Comparison of ENCODE assay signal across 25 cellular contexts in the genomic region with DNA sequence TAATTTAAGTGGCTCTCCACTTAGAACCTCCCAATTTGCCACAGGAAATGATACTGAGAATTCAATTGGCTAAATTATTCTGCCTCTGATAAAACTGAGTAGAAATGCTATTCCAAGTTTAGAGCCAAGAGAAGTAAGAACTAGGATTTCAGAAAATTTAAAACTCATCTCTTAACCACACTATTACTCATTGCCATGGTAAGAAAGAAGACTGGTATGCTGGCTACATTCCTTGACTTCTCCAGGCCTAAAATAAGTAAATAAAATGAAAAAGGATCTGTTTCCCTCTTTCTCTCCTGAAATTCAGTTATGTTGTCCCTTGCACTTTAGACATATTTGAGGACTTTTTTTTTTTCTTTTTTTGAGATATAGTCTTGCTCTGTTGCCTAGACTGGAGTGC. TPM values are rescaled to one million over a fixed set of nuclear protein-coding genes. Genes with fewer than 3 reads are reported as not detected.
DNase-seq lines count a peak whose midpoint lies in the region; ATAC-seq, FAIRE-seq and TF ChIP-seq lines count a peak whose summit lies in the region.
"Had no signal": no experiment of that assay in that cellular context is flagged by ENCODE, and none has a peak within 500 bp of the region (broad histone marks: within the 10 kb centered on the region; RNA-seq: fewer than 3 reads in every experiment).

No MANE protein-coding gene starts in this region.

- intact Hi-C loops in left lung (cut with DNase I), result no loop called here

- peaks cover 6% of the 10 kb centered on the region for H3K79me2 ChIP-seq in astrocyte (ENCODE audit: insufficient read depth, low read length)
- no peaks in the 10 kb centered on the region for H3K79me2 ChIP-seq in smooth muscle cell (ENCODE audit: low read depth)

- H3K27ac ChIP-seq in astrocyte (ENCODE audit: low read depth, low read length) (no peak overlapping the region), smooth muscle cell (ENCODE audit: low read depth) (peak overlapping the region; percentile 43), left lung (no peak overlapping the region)
- H3K27ac ChIP-seq: coronary artery, epithelial cell of prostate, HL-60, RWPE1, tibial artery had no signal

- no peak for TF ChIP-seq CTCF in astrocyte (IDR thresholded peaks at IDR 0.05; ENCODE audit: insufficient read depth, low read depth, low read length)
- TF ChIP-seq CTCF in fibroblast of the aortic adventitia (IDR thresholded peaks at IDR 0.05; ENCODE audit: insufficient read depth, low read length), result no peak
- TF ChIP-seq CTCF in smooth muscle cell (IDR thresholded peaks at IDR 0.05; ENCODE audit: borderline replicate concordance, insufficient read depth, poor library complexity, severe bottlenecking), result no peak
- TF ChIP-seq CTCF in left lung (IDR thresholded peaks at IDR 0.05), result no peak

- H3K4me3 ChIP-seq in astrocyte (ENCODE audit: insufficient read depth, low read depth, low read length) (no peak overlapping the region), fibroblast of the aortic adventitia (ENCODE audit: low read depth, low read length) (no peak overlapping the region), smooth muscle cell (no peak overlapping the region), left lung (no peak overlapping the region)
- H3K4me3 ChIP-seq: coronary artery, tibial artery had no signal

- H3K27ac Mint-ChIP-seq in astrocyte (ENCODE audit: unreplicated experiment), result peak overlapping the region; percentile 85
- H3K27ac Mint-ChIP-seq: CD4-positive, alpha-beta memory T cell; H9; stimulated activated effector memory CD8-positive, alpha-beta T cell treated with anti-CD3 and anti-CD28 coated beads, Interleukin-12 subunit alpha, Interleukin-12 subunit beta, amount 100 ng/mL, for 72 hours had no signal

- H3K4me1 Mint-ChIP-seq in astrocyte (ENCODE audit: low read depth, unreplicated experiment), result peaks cover 4% of the 10 kb centered on the region

- no peaks in the 10 kb centered on the region for H3K9me3 Mint-ChIP-seq in astrocyte (ENCODE audit: unreplicated experiment)
- H3K9me3 Mint-ChIP-seq: stimulated activated effector memory CD8-positive, alpha-beta T cell treated with anti-CD3 and anti-CD28 coated beads, Interleukin-12 subunit alpha, Interleukin-12 subunit beta, amount 100 ng/mL, for 72 hours had no signal

- H3K36me3 Mint-ChIP-seq in astrocyte (ENCODE audit: low read depth, unreplicated experiment), result no peaks in the 10 kb centered on the region

- H3K4me3 Mint-ChIP-seq in astrocyte (ENCODE audit: unreplicated experiment), result no peak overlapping the region
- H3K4me3 Mint-ChIP-seq: CD4-positive, alpha-beta memory T cell; H9; stimulated activated effector memory CD8-positive, alpha-beta T cell treated with anti-CD3 and anti-CD28 coated beads, Interleukin-12 subunit alpha, Interleukin-12 subunit beta, amount 100 ng/mL, for 72 hours had no signal

- H3K4me1 ChIP-seq in astrocyte (ENCODE audit: insufficient read depth, low read length) (no peaks in the 10 kb centered on the region), smooth muscle cell (ENCODE audit: low read depth) (no peaks in the 10 kb centered on the region), left lung (no peaks in the 10 kb centered on the region)
- H3K4me1 ChIP-seq: tibial artery had no signal

- H3K9ac ChIP-seq in astrocyte (ENCODE audit: low read length) (no peak overlapping the region), smooth muscle cell (ENCODE audit: low read depth) (no peak overlapping the region)

- no peaks in the 10 kb centered on the region for H3K27me3 Mint-ChIP-seq in astrocyte (ENCODE audit: low read depth, unreplicated experiment)
- H3K27me3 Mint-ChIP-seq: CD4-positive, alpha-beta memory T cell had no signal

- peak; percentile 46 for DNase-seq in GM04503 (ENCODE audit: low read depth)
- peak; percentile 85 for DNase-seq in astrocyte (ENCODE audit: low read depth)
- DNase-seq in fibroblast of the aortic adventitia (ENCODE audit: low read depth), result peak; percentile 75
- DNase-seq in smooth muscle cell (lab: John Stamatoyannopoulos, UW; ENCODE audit: unreplicated experiment), result no peak
- no peak for DNase-seq in COLO668 (lab: John Stamatoyannopoulos, UW; ENCODE audit: unreplicated experiment)
- no peak for DNase-seq in left lung
- DNase-seq: activated CD4-positive, alpha-beta T cell treated with anti-CD3 and anti-CD28 coated beads for 48 hours; activated gamma-delta T cell treated with Interleukin-2 at 50 U/mL for 16 hours; CD4-positive, alpha-beta memory T cell; DMS79 treated with DMSO at 0.1 percent for 48 hours; H9; islet precursor cell; mammary epithelial cell; NCI-H2081; NCI-H510A treated with DMSO at 0.1 percent for 48 hours; SW 1271; tibial artery had no signal

- peak overlapping the region; percentile 11 for H3K4me2 ChIP-seq in astrocyte (ENCODE audit: low read length)
- peak overlapping the region; percentile 54 for H3K4me2 ChIP-seq in smooth muscle cell

- H3K36me3 ChIP-seq in astrocyte (ENCODE audit: insufficient read depth, low read length) (peaks cover 6% of the 10 kb centered on the region), smooth muscle cell (ENCODE audit: low read depth) (peaks cover 5% of the 10 kb centered on the region), left lung (peaks cover 0 to 14% of the 10 kb centered on the region in 2 donors)

- H2AFZ ChIP-seq in astrocyte (ENCODE audit: low read depth, low read length) (no peak overlapping the region), smooth muscle cell (ENCODE audit: low read depth) (no peak overlapping the region)

- H3K9me3 ChIP-seq in astrocyte (ENCODE audit: insufficient read depth, low read depth, low read length), result no peaks in the 10 kb centered on the region
- H3K9me3 ChIP-seq in smooth muscle cell (replicated peaks; ENCODE audit: low read depth), result no peaks in the 10 kb centered on the region
- H3K9me3 ChIP-seq in left lung, result no peaks in the 10 kb centered on the region
- H3K9me3 ChIP-seq: tibial artery had no signal

- H3K27me3 ChIP-seq in astrocyte (ENCODE audit: insufficient read depth, low read length) (no peaks in the 10 kb centered on the region), smooth muscle cell (ENCODE audit: low read depth) (no peaks in the 10 kb centered on the region), left lung (no peaks in the 10 kb centered on the region)
- H3K27me3 ChIP-seq: tibial artery had no signal

- ATAC-seq in GM21825 (IDR thresholded peaks at IDR 0.05; ENCODE audit: unreplicated experiment) (no peak), GM18502 (IDR thresholded peaks at IDR 0.05; ENCODE audit: poor library complexity, unreplicated experiment) (no peak), left lung (no peak)
- ATAC-seq: stimulated activated effector memory CD8-positive, alpha-beta T cell treated with anti-CD3 and anti-CD28 coated beads, Interleukin-12 subunit alpha, Interleukin-12 subunit beta, amount 100 ng/mL, for 72 hours had no signal

- H3F3A ChIP-seq in smooth muscle cell (ENCODE audit: low read depth), result no peaks in the 10 kb centered on the region

- no peaks in the 10 kb centered on the region for H4K20me1 ChIP-seq in astrocyte (ENCODE audit: insufficient read depth, low read length)
- H4K20me1 ChIP-seq in smooth muscle cell (ENCODE audit: low read depth), result no peaks in the 10 kb centered on the region

- FAIRE-seq in astrocyte (lab: Jason Lieb, UNC), result peak; percentile 92
- FAIRE-seq: TTC549 had no signal

RNA-seq across cellular contexts. Expression of gene ZNF280C, which starts 23.3 kb away (rescaled TPM):
- total RNA-seq in astrocyte (7.3 and 7.8 TPM in 2 replicates), fibroblast of the aortic adventitia (ENCODE audit: low replicate concordance) (3.9 and 8.6 TPM in 2 replicates), smooth muscle cell (7.7 and 12.4 TPM in 2 replicates), left lung (1 to 10 TPM; 3.9 to 4.3 TPM)
- 1.5 TPM in 2 replicates for polyA plus RNA-seq in smooth muscle cell

Comparison
In these comparisons a context has a peak if more than half of its experiments do, and no peak if none do; other contexts are left out.
1. DNase-seq: peak in GM04503 (single experiment), astrocyte (single experiment) and fibroblast of the aortic adventitia (single experiment); none in smooth muscle cell (single experiment), COLO668 (single experiment) and left lung (0 of 2).